22 cellular contexts compared by ENCODE assay signal in genomic region chr12:66127695-66128094, GRCh38. TPM values are rescaled to one million over a fixed set of nuclear protein-coding genes. Genes with fewer than 3 reads are reported as not detected.
DNase-seq lines count a peak whose midpoint lies in the region; ATAC-seq, FAIRE-seq and TF ChIP-seq lines count a peak whose summit lies in the region.
"Had no signal": no experiment of that assay in that cellular context is flagged by ENCODE, and none has a peak within 500 bp of the region (broad histone marks: within the 10 kb centered on the region; RNA-seq: fewer than 3 reads in every experiment).

No MANE protein-coding gene starts in this region.

- SMC1A ChIA-PET in GM12878 (lab: Charles Lee; ENCODE audit: uncharacterized antibody, unreplicated experiment): no interaction called here

- H3K27ac Mint-ChIP-seq in CD8-positive, alpha-beta T cell: peak overlapping the region; percentile 6
- peak overlapping the region in 2 of 9 donors; percentile 11 to 19 for H3K27ac Mint-ChIP-seq in naive thymus-derived CD4-positive, alpha-beta T cell
- H3K27ac Mint-ChIP-seq: activated CD4-positive, alpha-beta T cell treated with anti-CD3 and anti-CD28 coated beads, Interleukin-2, amount 10 ng/mL, durations not matched to agents 24 days and 14 days; activated naive CD4-positive, alpha-beta T cell treated with anti-CD3 and anti-CD28 coated beads, Interleukin-2, amount 10 ng/mL, durations not matched to agents 7 days and 5 days had no signal

- no peak for DNase-seq in CD8-positive, alpha-beta T cell
- no peak for DNase-seq in GM12878 (ENCODE audit: low read depth, low spot score)
- DNase-seq in naive thymus-derived CD4-positive, alpha-beta T cell: no peak
- no peak for DNase-seq in NCI-H1105 treated with DMSO at 0.1 percent for 48 hours (lab: John Stamatoyannopoulos, UW)
- DNase-seq in GM19239 (ENCODE audit: insufficient read length, low spot score): no peak
- DNase-seq: activated CD4-positive, alpha-beta T cell treated with anti-CD3 and anti-CD28 coated beads, Interleukin-2, amount 10 ng/mL, durations not matched to agents 24 days and 14 days; activated CD8-positive, alpha-beta memory T cell treated with anti-CD3 and anti-CD28 coated beads, Interleukin-2, amount 50 U/mL, for 4 hours; activated naive CD4-positive, alpha-beta T cell treated with anti-CD3 and anti-CD28 coated beads, Interleukin-2, amount 10 ng/mL, durations not matched to agents 7 days and 5 days; AML-193; Calu3; MG63; NCI-H1436; NCI-H524; Peyer's patch; right cardiac atrium; stomach; trophoblast cell had no signal

- 100% methylated on average over 1 of the region's 1 CpG for WGBS in GM12878 (ENCODE audit: insufficient coverage, insufficient replicate concordance, low lambda C conversion rate, missing lambda C conversion rate)

- H3K27me3 Mint-ChIP-seq in CD8-positive, alpha-beta T cell (ENCODE audit: low read depth): no peaks in the 10 kb centered on the region
- no peaks in the 10 kb centered on the region for H3K27me3 Mint-ChIP-seq in naive thymus-derived CD4-positive, alpha-beta T cell
- H3K27me3 Mint-ChIP-seq: activated CD4-positive, alpha-beta T cell treated with anti-CD3 and anti-CD28 coated beads, Interleukin-2, amount 10 ng/mL, durations not matched to agents 24 days and 14 days; activated naive CD4-positive, alpha-beta T cell treated with anti-CD3 and anti-CD28 coated beads, Interleukin-2, amount 10 ng/mL, durations not matched to agents 7 days and 5 days had no signal

- TF ChIP-seq EP300 in GM12878 (IDR thresholded peaks at IDR 0.05; ENCODE audit: borderline replicate concordance in 1 of 2, control insufficient read depth in 1 of 2, low read depth in 2 of 2, low read length in 2 of 2): no peak

- peaks cover 63% of the 10 kb centered on the region for H3K4me1 Mint-ChIP-seq in CD8-positive, alpha-beta T cell (ENCODE audit: low read depth)
- H3K4me1 Mint-ChIP-seq in naive thymus-derived CD4-positive, alpha-beta T cell: peaks cover 46 to 85% (median 77%) of the 10 kb centered on the region in 7 donors

- no peak for TF ChIP-seq POLR2A in GM12878 (IDR thresholded peaks at IDR 0.05; ENCODE audit: low read depth, low read length)

- H3K9me3 ChIP-seq in CD8-positive, alpha-beta T cell (ENCODE audit: low read length): no peaks in the 10 kb centered on the region
- no peaks in the 10 kb centered on the region for H3K9me3 ChIP-seq in Loucy (ENCODE audit: insufficient read depth, low read depth, low read length)
- H3K9me3 ChIP-seq in GM12878 (replicated peaks; ENCODE audit: control insufficient read depth, insufficient read depth, low read length): no peaks in the 10 kb centered on the region; the same call in 2 of the 3 replicates
- H3K9me3 ChIP-seq in naive thymus-derived CD4-positive, alpha-beta T cell (ENCODE audit: control insufficient read depth in 2 of 3, low read length in 3 of 3): no peaks in the 10 kb centered on the region
- H3K9me3 ChIP-seq: MG63, Peyer's patch, stomach had no signal

- no peak overlapping the region for H3K4me3 ChIP-seq in CD8-positive, alpha-beta T cell (ENCODE audit: low read depth, low read length)
- H3K4me3 ChIP-seq in Loucy (ENCODE audit: low read length, poor library complexity, severe bottlenecking): peak overlapping the region; percentile 91
- H3K4me3 ChIP-seq in GM12878: no peak overlapping the region; the same call in 1 of the 2 replicates
- H3K4me3 ChIP-seq in naive thymus-derived CD4-positive, alpha-beta T cell (ENCODE audit: low read length): no peak overlapping the region
- H3K4me3 ChIP-seq: MG63, Peyer's patch, stomach had no signal

- peak overlapping the region; percentile 98 for H3K4me2 ChIP-seq in Loucy (ENCODE audit: low read depth, low read length, poor library complexity, severe bottlenecking)
- H3K4me2 ChIP-seq in GM12878 (ENCODE audit: control insufficient read depth, insufficient read depth): peak overlapping the region; percentile 28

- H3K9ac ChIP-seq in Loucy (ENCODE audit: low read depth, low read length, poor library complexity, severe bottlenecking): peak overlapping the region; percentile 27
- no peak overlapping the region for H3K9ac ChIP-seq in GM12878 (ENCODE audit: control insufficient read depth, insufficient read depth, low read length)
- H3K9ac ChIP-seq: parathyroid adenoma had no signal

- in situ Hi-C loops in GM12878 (cut with MboI): no loop called here

- no peak for ATAC-seq in CD8-positive, alpha-beta T cell
- ATAC-seq in GM12878: no peak
- no peak for ATAC-seq in naive thymus-derived CD4-positive, alpha-beta T cell
- ATAC-seq in HG02970 (IDR thresholded peaks at IDR 0.05; ENCODE audit: low FRiP score, unreplicated experiment): no peak
- no peak for ATAC-seq in HG02870 (IDR thresholded peaks at IDR 0.05; ENCODE audit: unreplicated experiment)
- ATAC-seq: right cardiac atrium had no signal

- H3K36me3 Mint-ChIP-seq in CD8-positive, alpha-beta T cell: peaks cover 80% of the 10 kb centered on the region
- H3K36me3 Mint-ChIP-seq in naive thymus-derived CD4-positive, alpha-beta T cell: peaks cover 16 to 59% (median 43%) of the 10 kb centered on the region in 5 donors

- H3K9me2 ChIP-seq in Loucy (replicated peaks; ENCODE audit: low read depth, low read length): no peaks in the 10 kb centered on the region

- intact Hi-C loops in CD8-positive, alpha-beta T cell (cut with DNase I, micrococcal nuclease): no loop called here
- intact Hi-C loops in GM12878 (cut with micrococcal nuclease; ENCODE audit: unreplicated experiment): no loop called here
- intact Hi-C loops in naive thymus-derived CD4-positive, alpha-beta T cell (cut with micrococcal nuclease): no loop called here

- no peak for TF ChIP-seq CTCF in CD8-positive, alpha-beta T cell (IDR thresholded peaks at IDR 0.05)
- TF ChIP-seq CTCF in Loucy (conservative IDR thresholded peaks at IDR 0.05; ENCODE audit: low read length) (no peak), GM12878 (IDR thresholded peaks at IDR 0.05 in 2 of 3, conservative IDR thresholded peaks at IDR 0.05 in 1 of 3; ENCODE audit: control insufficient read depth in 2 of 3, extremely low read depth in 1 of 3, insufficient read depth in 1 of 3, low read depth in 3 of 3, low read length in 3 of 3) (no peak)

- H2AFZ ChIP-seq in Loucy (ENCODE audit: low read length): no peak overlapping the region
- H2AFZ ChIP-seq in GM12878 (ENCODE audit: control insufficient read depth, low read depth, low read length): no peak overlapping the region
- H2AFZ ChIP-seq: parathyroid adenoma had no signal

- H3K27ac ChIP-seq in CD8-positive, alpha-beta T cell (ENCODE audit: low read depth, low read length): no peak overlapping the region
- no peak overlapping the region for H3K27ac ChIP-seq in GM12878 (ENCODE audit: control insufficient read depth, insufficient read depth)
- no peak overlapping the region for H3K27ac ChIP-seq in naive thymus-derived CD4-positive, alpha-beta T cell (ENCODE audit: low read depth, low read length)
- H3K27ac ChIP-seq: parathyroid adenoma, Peyer's patch, stomach had no signal

- H3K4me3 Mint-ChIP-seq in CD8-positive, alpha-beta T cell: no peak overlapping the region
- peak overlapping the region in 9 of 10 donors; percentile 5 to 97 (median 23) for H3K4me3 Mint-ChIP-seq in naive thymus-derived CD4-positive, alpha-beta T cell
- H3K4me3 Mint-ChIP-seq: activated naive CD4-positive, alpha-beta T cell treated with anti-CD3 and anti-CD28 coated beads, Interleukin-2, amount 10 ng/mL, durations not matched to agents 7 days and 5 days had no signal

- RAD21 ChIA-PET in GM12878 (lab: Charles Lee; ENCODE audit: unreplicated experiment): no interaction called here

- CTCF ChIA-PET in CD8-positive, alpha-beta T cell (lab: Charles Lee): no interaction called here
- CTCF ChIA-PET in GM12878 (lab: Yijun Ruan, JAX): no interaction called here
- CTCF ChIA-PET in naive thymus-derived CD4-positive, alpha-beta T cell (lab: Charles Lee): no interaction called here

- no TSS peak for BruUV-seq in GM12878 (replicated peaks; lab: Mats Ljungman, UMichigan)

- H4K20me1 ChIP-seq in Loucy (ENCODE audit: insufficient read depth, low read length, poor library complexity, severe bottlenecking) (peaks cover 34% of the 10 kb centered on the region), GM12878 (ENCODE audit: control insufficient read depth, insufficient read depth) (no peaks in the 10 kb centered on the region)

- H3K36me3 ChIP-seq in CD8-positive, alpha-beta T cell (ENCODE audit: insufficient read depth, low read length): peaks cover 27% of the 10 kb centered on the region
- H3K36me3 ChIP-seq in Loucy (ENCODE audit: insufficient read depth, low read length) (peaks cover 44% of the 10 kb centered on the region; the same call in 1 of the 2 replicates), GM12878 (ENCODE audit: control insufficient read depth in 2 of 2, insufficient read depth in 2 of 2, low read length in 1 of 2) (peaks cover 2 to 22% of the 10 kb centered on the region in 2 experiments)
- peaks cover 0 to 56% (median 4%) of the 10 kb centered on the region in 3 experiments for H3K36me3 ChIP-seq in naive thymus-derived CD4-positive, alpha-beta T cell (ENCODE audit: control insufficient read depth in 2 of 3, insufficient read depth in 3 of 3, low read length in 3 of 3)

- H3K9me3 Mint-ChIP-seq in CD8-positive, alpha-beta T cell: no peaks in the 10 kb centered on the region
- H3K9me3 Mint-ChIP-seq in naive thymus-derived CD4-positive, alpha-beta T cell: peaks cover 0 to 2% (median 0%) of the 10 kb centered on the region in 11 donors
- H3K9me3 Mint-ChIP-seq: activated CD4-positive, alpha-beta T cell treated with anti-CD3 and anti-CD28 coated beads, Interleukin-2, amount 10 ng/mL, durations not matched to agents 24 days and 14 days; activated naive CD4-positive, alpha-beta T cell treated with anti-CD3 and anti-CD28 coated beads, Interleukin-2, amount 10 ng/mL, durations not matched to agents 7 days and 5 days had no signal

- no peak for TF ChIP-seq RAD21 in GM12878 (IDR thresholded peaks at IDR 0.05; ENCODE audit: insufficient read depth, low read depth, low read length)

- no peaks in the 10 kb centered on the region for H3F3A ChIP-seq in Loucy (ENCODE audit: low read depth)

- no peaks in the 10 kb centered on the region for H3K27me3 ChIP-seq in CD8-positive, alpha-beta T cell (ENCODE audit: insufficient read depth, low read length)
- no peaks in the 10 kb centered on the region for H3K27me3 ChIP-seq in Loucy (ENCODE audit: insufficient read depth, low read length, poor library complexity, severe bottlenecking)
- no peaks in the 10 kb centered on the region for H3K27me3 ChIP-seq in GM12878 (replicated peaks in 1 of 2; ENCODE audit: control insufficient read depth in 2 of 2, insufficient read depth in 2 of 2, low read length in 1 of 2)
- H3K27me3 ChIP-seq in naive thymus-derived CD4-positive, alpha-beta T cell (ENCODE audit: control insufficient read depth in 2 of 2, insufficient read depth in 2 of 2, low read length in 2 of 2): no peaks in the 10 kb centered on the region
- H3K27me3 ChIP-seq: MG63, Peyer's patch, stomach had no signal

- POLR2A ChIA-PET in CD8-positive, alpha-beta T cell (lab: Charles Lee): no interaction called here
- POLR2A ChIA-PET in GM12878 (lab: Charles Lee): no interaction called here
- POLR2A ChIA-PET in naive thymus-derived CD4-positive, alpha-beta T cell (lab: Charles Lee): no interaction called here

- FAIRE-seq in GM12878 (lab: Jason Lieb, UNC) (no peak), GM19239 (lab: Jason Lieb, UNC) (no peak)
- FAIRE-seq: H54 had no signal

- H3K4me1 ChIP-seq in CD8-positive, alpha-beta T cell (ENCODE audit: insufficient read depth, low read length): peaks cover 22% of the 10 kb centered on the region
- H3K4me1 ChIP-seq in Loucy (ENCODE audit: insufficient read depth, low read length, poor library complexity, severe bottlenecking): peaks cover 53% of the 10 kb centered on the region
- H3K4me1 ChIP-seq in GM12878 (ENCODE audit: control insufficient read depth, insufficient read depth, low read length): peaks cover 9% of the 10 kb centered on the region
- peaks cover 19 to 23% of the 10 kb centered on the region in 2 donors for H3K4me1 ChIP-seq in naive thymus-derived CD4-positive, alpha-beta T cell (ENCODE audit: control insufficient read depth in 2 of 2, insufficient read depth in 2 of 2, low read length in 2 of 2)

- H3K79me2 ChIP-seq in Loucy (ENCODE audit: insufficient read depth, low read length) (peaks cover 72% of the 10 kb centered on the region), GM12878 (ENCODE audit: control insufficient read depth, insufficient read depth, low read length) (peaks cover 45% of the 10 kb centered on the region)

RNA-seq across cellular contexts. Expression of gene LLPH, which starts 2.9 kb away (rescaled TPM):
- total RNA-seq in CD8-positive, alpha-beta T cell: 10 to 100 TPM; 29.1 to 30.9 TPM
- total RNA-seq in GM12878 (2013; cell fraction: nucleolus; rRNA removed): 7.6 and 8.9 TPM in 2 replicates
- total RNA-seq in GM12878 (2014; rRNA removed) (15.2 and 18.1 TPM in 2 replicates), GM12878 (2014; rRNA removed; fragmentation: Illumina TruSeq; extraction: Trizol) (55.7 and 60.6 TPM in 2 replicates), GM12878 (2021) (26.5 and 29.3 TPM in 2 replicates)
- 24.3 TPM for polyA plus RNA-seq in GM12878 (2011; ENCODE audit: low read depth)
- polyA plus RNA-seq in GM12878 (2011; rRNA removed) (24.7 and 47.0 TPM in 2 replicates), GM12878 (2014; fragmentation: Illumina TruSeq; extraction: Trizol) (80.2 and 102 TPM in 2 replicates), GM12878 (2014; fragmentation: Nextera tagmentation; extraction: Ambion mirVana) (100 to 1,000 TPM in 1 of 2 experiments, 10 to 100 TPM in 1; 96.1 to 107 TPM), GM12878 (2014; rRNA removed) (27.6 and 31.1 TPM in 2 replicates), GM12878 (2016; fragmentation: Nextera tagmentation; extraction: Ambion mirVana) (10 to 100 TPM; 82.5 to 83.4 TPM)
- polyA plus RNA-seq in GM12878 (2011; cell fraction: cytosol; rRNA removed): 4.5 and 4.6 TPM in 2 replicates
- 2.8 and 5.9 TPM in 2 replicates for polyA plus RNA-seq in GM12878 (2011; cell fraction: nucleus; rRNA removed)
- polyA plus RNA-seq in GM12878 (2012): 31.6 and 47.3 TPM in 2 replicates
- polyA minus RNA-seq in GM12878 (2011; rRNA and poly(A)+ RNA removed): 1.8 and 2.4 TPM in 2 replicates
- polyA minus RNA-seq in GM12878 (2011; cell fraction: cytosol; rRNA and poly(A)+ RNA removed): 1.4 and 1.9 TPM in 2 replicates
- 2.9 and 4.2 TPM in 2 replicates for polyA minus RNA-seq in GM12878 (2011; cell fraction: nucleus; rRNA and poly(A)+ RNA removed)
- total RNA-seq in naive thymus-derived CD4-positive, alpha-beta T cell: 10 to 100 TPM; 14.7 to 29.1 (median 28.4) TPM
- 10 to 100 TPM; 28.1 to 31.1 TPM for polyA plus RNA-seq in naive thymus-derived CD4-positive, alpha-beta T cell

RNA-seq across cellular contexts. Expression of gene TMBIM4, which starts 42.1 kb away (rescaled TPM):
- 10 to 100 TPM; 22.4 to 22.7 TPM for total RNA-seq in CD8-positive, alpha-beta T cell
- total RNA-seq in GM12878 (2013; cell fraction: nucleolus; rRNA removed): 72.9 and 76.6 TPM in 2 replicates
- 38.8 and 54.2 TPM in 2 replicates for total RNA-seq in GM12878 (2014; rRNA removed)
- 45.8 and 49.8 TPM in 2 replicates for total RNA-seq in GM12878 (2014; rRNA removed; fragmentation: Illumina TruSeq; extraction: Trizol)
- total RNA-seq in GM12878 (2021): 37.8 and 52.1 TPM in 2 replicates
- 12.9 TPM for polyA plus RNA-seq in GM12878 (2011; ENCODE audit: low read depth)
- 105 and 129 TPM in 2 replicates for polyA plus RNA-seq in GM12878 (2011; rRNA removed)
- polyA plus RNA-seq in GM12878 (2011; cell fraction: cytosol; rRNA removed): 64.1 and 116 TPM in 2 replicates
- 33.5 and 63.2 TPM in 2 replicates for polyA plus RNA-seq in GM12878 (2011; cell fraction: nucleus; rRNA removed)
- 53.6 and 58.1 TPM in 2 replicates for polyA plus RNA-seq in GM12878 (2012)
- 39.0 and 60.8 TPM in 2 replicates for polyA plus RNA-seq in GM12878 (2014; fragmentation: Illumina TruSeq; extraction: Trizol)
- polyA plus RNA-seq in GM12878 (2014; fragmentation: Nextera tagmentation; extraction: Ambion mirVana): 100 to 1,000 TPM; 261 to 341 TPM
- polyA plus RNA-seq in GM12878 (2014; rRNA removed): 55.0 and 56.4 TPM in 2 replicates
- polyA plus RNA-seq in GM12878 (2016; fragmentation: Nextera tagmentation; extraction: Ambion mirVana): 100 to 1,000 TPM; 175 to 176 TPM
- 22.7 and 31.3 TPM in 2 replicates for polyA minus RNA-seq in GM12878 (2011; rRNA and poly(A)+ RNA removed)
- polyA minus RNA-seq in GM12878 (2011; cell fraction: cytosol; rRNA and poly(A)+ RNA removed): 19.1 and 32.4 TPM in 2 replicates
- 9.3 and 38.6 TPM in 2 replicates for polyA minus RNA-seq in GM12878 (2011; cell fraction: nucleus; rRNA and poly(A)+ RNA removed)
- 10 to 100 TPM; 38.6 to 88.0 (median 79.8) TPM for total RNA-seq in naive thymus-derived CD4-positive, alpha-beta T cell
- 100 to 1,000 TPM; 218 to 374 TPM for polyA plus RNA-seq in naive thymus-derived CD4-positive, alpha-beta T cell
